In genomic region chr1:227541796-227542152, GRCh38 we compare ENCODE assay signal across 8 cellular contexts. TPM values are rescaled to one million over a fixed set of nuclear protein-coding genes. Genes with fewer than 3 reads are reported as not detected.
DNase-seq lines count a peak whose midpoint lies in the region; ATAC-seq lines count a peak whose summit lies in the region.

No MANE protein-coding gene starts in this region.

- no peaks in the 10 kb centered on the region for H3K4me1 Mint-ChIP-seq in T-helper 2 cell treated with Interferon-gamma antibody and Interleukin-4, amounts not matched to agents 5 μg/mL and 100 μg/mL, for 36 hours (ENCODE audit: low read depth)
- H3K4me1 Mint-ChIP-seq in activated T-helper 2 cell treated with anti-CD3 and anti-CD28 coated beads, Interferon-gamma antibody, Interleukin-2, Interleukin-4, amounts not matched to agents 10 μg/mL and 5 μg/mL and 100 μg/mL, durations not matched to agents 14 hours and 24 hours and 36 hours (ENCODE audit: low read depth) = peaks cover 4% of the 10 kb centered on the region
- peaks cover 7 to 16% of the 10 kb centered on the region in 2 donors for H3K4me1 Mint-ChIP-seq in immature natural killer cell
- peaks cover 9 to 17% of the 10 kb centered on the region in 2 donors for H3K4me1 Mint-ChIP-seq in stimulated activated naive B cell treated with anti-CD40 and anti-IgM and Interleukin-4, amounts not matched to agents 10 μg/mL and 1 μg/mL and 100 μg/mL, for 72 hours

- H3K9me3 Mint-ChIP-seq in T-helper 2 cell treated with Interferon-gamma antibody and Interleukin-4, amounts not matched to agents 5 μg/mL and 100 μg/mL, for 36 hours = no peaks in the 10 kb centered on the region
- no peaks in the 10 kb centered on the region for H3K9me3 Mint-ChIP-seq in activated T-helper 2 cell treated with anti-CD3 and anti-CD28 coated beads, Interferon-gamma antibody, Interleukin-2, Interleukin-4, amounts not matched to agents 10 μg/mL and 5 μg/mL and 100 μg/mL, durations not matched to agents 14 hours and 24 hours and 36 hours
- H3K9me3 Mint-ChIP-seq in immature natural killer cell = peaks cover 0 to 2% (median 0%) of the 10 kb centered on the region in 6 donors
- no peaks in the 10 kb centered on the region for H3K9me3 Mint-ChIP-seq in stimulated activated naive B cell treated with anti-CD40 and anti-IgM and Interleukin-4, amounts not matched to agents 10 μg/mL and 1 μg/mL and 100 μg/mL, for 72 hours

- DNase-seq in T-helper 2 cell treated with Interferon-gamma antibody and Interleukin-4, amounts not matched to agents 5 μg/mL and 100 μg/mL, for 36 hours (ENCODE audit: low spot score) = no peak
- DNase-seq in T-helper 2 cell (no peak), immature natural killer cell (no peak), NOMO-1 (lab: John Stamatoyannopoulos, UW; ENCODE audit: unreplicated experiment in 2 of 2) (no peak), DMS79 (lab: John Stamatoyannopoulos, UW) (no peak), NCI-H2196 treated with DMSO at 0.1 percent for 48 hours (lab: John Stamatoyannopoulos, UW; ENCODE audit: unreplicated experiment) (no peak)
- DNase-seq in activated T-helper 2 cell treated with anti-CD3 and anti-CD28 coated beads, Interferon-gamma antibody, Interleukin-2, Interleukin-4, amounts not matched to agents 10 μg/mL and 5 μg/mL and 100 μg/mL, durations not matched to agents 14 hours and 24 hours and 36 hours (ENCODE audit: low spot score) = no peak
- DNase-seq in stimulated activated naive B cell treated with anti-CD40 and anti-IgM and Interleukin-4, amounts not matched to agents 10 μg/mL and 1 μg/mL and 100 μg/mL, for 72 hours = no peak

- peaks cover 9% of the 10 kb centered on the region for H3K27me3 Mint-ChIP-seq in T-helper 2 cell treated with Interferon-gamma antibody and Interleukin-4, amounts not matched to agents 5 μg/mL and 100 μg/mL, for 36 hours (ENCODE audit: low read depth)
- H3K27me3 Mint-ChIP-seq in activated T-helper 2 cell treated with anti-CD3 and anti-CD28 coated beads, Interferon-gamma antibody, Interleukin-2, Interleukin-4, amounts not matched to agents 10 μg/mL and 5 μg/mL and 100 μg/mL, durations not matched to agents 14 hours and 24 hours and 36 hours (ENCODE audit: low read depth) = peaks cover 6% of the 10 kb centered on the region
- peaks cover 0 to 2% (median 0%) of the 10 kb centered on the region in 3 donors for H3K27me3 Mint-ChIP-seq in immature natural killer cell (ENCODE audit: low read depth in 3 of 3)
- H3K27me3 Mint-ChIP-seq in stimulated activated naive B cell treated with anti-CD40 and anti-IgM and Interleukin-4, amounts not matched to agents 10 μg/mL and 1 μg/mL and 100 μg/mL, for 72 hours = peaks cover 0 to 12% of the 10 kb centered on the region in 2 donors

- no peak for ATAC-seq in stimulated activated naive B cell treated with anti-CD40 and anti-IgM and Interleukin-4, amounts not matched to agents 10 μg/mL and 1 μg/mL and 100 μg/mL, for 72 hours (replicated peaks)

- H3K4me3 Mint-ChIP-seq in T-helper 2 cell treated with Interferon-gamma antibody and Interleukin-4, amounts not matched to agents 5 μg/mL and 100 μg/mL, for 36 hours = peak overlapping the region; percentile 36
- peak overlapping the region; percentile 45 for H3K4me3 Mint-ChIP-seq in activated T-helper 2 cell treated with anti-CD3 and anti-CD28 coated beads, Interferon-gamma antibody, Interleukin-2, Interleukin-4, amounts not matched to agents 10 μg/mL and 5 μg/mL and 100 μg/mL, durations not matched to agents 14 hours and 24 hours and 36 hours (ENCODE audit: low read depth)
- H3K4me3 Mint-ChIP-seq in immature natural killer cell = peak overlapping the region; percentile 47 to 77 (median 66)
- peak overlapping the region; percentile 71 to 79 for H3K4me3 Mint-ChIP-seq in stimulated activated naive B cell treated with anti-CD40 and anti-IgM and Interleukin-4, amounts not matched to agents 10 μg/mL and 1 μg/mL and 100 μg/mL, for 72 hours

- intact Hi-C loops in activated T-helper 2 cell treated with anti-CD3 and anti-CD28 coated beads, Interferon-gamma antibody, Interleukin-2, Interleukin-4, amounts not matched to agents 10 μg/mL and 5 μg/mL and 100 μg/mL, durations not matched to agents 14 hours and 24 hours and 36 hours (cut with micrococcal nuclease) = loop anchor here (1.0 to 5.0 kb wide), 2 partner anchors 22 to 246 kb away; partner anchors contain the start of gene ZNF678

- no peaks in the 10 kb centered on the region for H3K36me3 Mint-ChIP-seq in T-helper 2 cell treated with Interferon-gamma antibody and Interleukin-4, amounts not matched to agents 5 μg/mL and 100 μg/mL, for 36 hours (ENCODE audit: low read depth)
- H3K36me3 Mint-ChIP-seq in activated T-helper 2 cell treated with anti-CD3 and anti-CD28 coated beads, Interferon-gamma antibody, Interleukin-2, Interleukin-4, amounts not matched to agents 10 μg/mL and 5 μg/mL and 100 μg/mL, durations not matched to agents 14 hours and 24 hours and 36 hours (ENCODE audit: low read depth) = no peaks in the 10 kb centered on the region
- H3K36me3 Mint-ChIP-seq in immature natural killer cell = peaks cover 0 to 2% (median 0%) of the 10 kb centered on the region in 3 donors
- peaks cover 0 to under 1% of the 10 kb centered on the region in 2 donors for H3K36me3 Mint-ChIP-seq in stimulated activated naive B cell treated with anti-CD40 and anti-IgM and Interleukin-4, amounts not matched to agents 10 μg/mL and 1 μg/mL and 100 μg/mL, for 72 hours

- no peak overlapping the region for H3K27ac Mint-ChIP-seq in T-helper 2 cell treated with Interferon-gamma antibody and Interleukin-4, amounts not matched to agents 5 μg/mL and 100 μg/mL, for 36 hours
- H3K27ac Mint-ChIP-seq in activated T-helper 2 cell treated with anti-CD3 and anti-CD28 coated beads, Interferon-gamma antibody, Interleukin-2, Interleukin-4, amounts not matched to agents 10 μg/mL and 5 μg/mL and 100 μg/mL, durations not matched to agents 14 hours and 24 hours and 36 hours = no peak overlapping the region
- peak overlapping the region in 1 of 6 donors; percentile 17 for H3K27ac Mint-ChIP-seq in immature natural killer cell
- no peak overlapping the region for H3K27ac Mint-ChIP-seq in stimulated activated naive B cell treated with anti-CD40 and anti-IgM and Interleukin-4, amounts not matched to agents 10 μg/mL and 1 μg/mL and 100 μg/mL, for 72 hours

RNA-seq across cellular contexts. Expression of gene ZNF678, which starts 21.6 kb away (rescaled TPM):
- total RNA-seq in activated T-helper 2 cell treated with anti-CD3 and anti-CD28 coated beads, Interferon-gamma antibody, Interleukin-2, Interleukin-4, amounts not matched to agents 10 μg/mL and 5 μg/mL and 100 μg/mL, durations not matched to agents 14 hours and 24 hours and 36 hours = 5.1 and 5.7 TPM in 2 replicates
- 1 to 10 TPM; 2.1 to 6.4 (median 4.9) TPM for polyA plus RNA-seq in immature natural killer cell
